In genomic region chr2:53452400-53452799, GRCh38 we compare ENCODE assay signal across 21 cellular contexts.
DNase-seq lines count a peak whose midpoint lies in the region; ATAC-seq and TF ChIP-seq lines count a peak whose summit lies in the region.
"Had no signal": no experiment of that assay in that cellular context is flagged by ENCODE, and none has a peak within 500 bp of the region (broad histone marks: within the 10 kb centered on the region; RNA-seq: fewer than 3 reads in every experiment).

No MANE protein-coding gene starts in this region.

- DNase-seq in mammary epithelial cell (no peak), breast epithelium (ENCODE audit: low spot score in 2 of 2) (no peak), SHP77 treated with DMSO at 0.1 percent for 48 hours (lab: John Stamatoyannopoulos, UW) (peak; percentile 39), nephron progenitor cell (no peak), HK-2 (ENCODE audit: unreplicated experiment) (no peak), Calu3 (no peak)
- DNase-seq: DMS53; MM.1S; NCI-H1048; NCI-H1417; NCI-H1694; NCI-H2029 treated with DMSO at 0.1 percent for 48 hours; NCI-H446; NCI-H524 treated with DMSO at 0.1 percent for 48 hours; NCI-H774; NK-92 treated with Interleukin-12 subunit alpha and Interleukin-12 subunit beta, amount 100 ng/mL, for 24 hours; PC-3; Right ventricle myocardium superior had no signal

- no peak for ATAC-seq in HG02981 (IDR thresholded peaks at IDR 0.05; ENCODE audit: unreplicated experiment)
- ATAC-seq: PC-3 had no signal

- no peak for TF ChIP-seq EP300 in Ishikawa (IDR thresholded peaks at IDR 0.05; ENCODE audit: borderline replicate concordance)

- intact Hi-C loops in mammary epithelial cell (cut with micrococcal nuclease) (no loop called here), breast epithelium (cut with DNase I; ENCODE audit: low total_unique reads) (no loop called here), Calu3 (cut with micrococcal nuclease; ENCODE audit: unreplicated experiment) (no loop called here)

- no peak overlapping the region for H3K27ac ChIP-seq in mammary epithelial cell (ENCODE audit: insufficient read depth, low read depth, low read length)
- H3K27ac ChIP-seq in breast epithelium = no peak overlapping the region
- H3K27ac ChIP-seq: KMS-11 had no signal

- H3K4me1 Mint-ChIP-seq in nephron progenitor cell = peaks cover 39% of the 10 kb centered on the region
- no peaks in the 10 kb centered on the region for H3K4me1 Mint-ChIP-seq in Calu3 (ENCODE audit: low read depth, unreplicated experiment)

- H3K4me1 ChIP-seq in mammary epithelial cell (ENCODE audit: insufficient read depth, low read length) = no peaks in the 10 kb centered on the region
- H3K4me1 ChIP-seq in breast epithelium = no peaks in the 10 kb centered on the region

- H3K36me3 Mint-ChIP-seq in nephron progenitor cell (ENCODE audit: low read depth) (no peaks in the 10 kb centered on the region), Calu3 (ENCODE audit: insufficient read depth, unreplicated experiment) (no peaks in the 10 kb centered on the region)

- TF ChIP-seq RAD21 in Ishikawa (IDR thresholded peaks at IDR 0.05; ENCODE audit: low read depth) = no peak

- H3K4me3 Mint-ChIP-seq in nephron progenitor cell (no peak overlapping the region), Calu3 (ENCODE audit: low read depth, unreplicated experiment) (no peak overlapping the region)

- WGBS in mammary epithelial cell (ENCODE audit: low coverage, missing lambda C conversion rate) = 100% methylated on average over 1 of the region's 1 CpG

- H3K4me2 ChIP-seq in mammary epithelial cell (ENCODE audit: insufficient read depth, low read depth, low read length) = no peak overlapping the region
- H3K4me2 ChIP-seq: KMS-11 had no signal

- H3K4me3 ChIP-seq in mammary epithelial cell (replicated peaks in 1 of 3; ENCODE audit: insufficient read depth in 1 of 3, low read depth in 2 of 3, low read length in 3 of 3) = no peak overlapping the region
- H3K4me3 ChIP-seq in breast epithelium = no peak overlapping the region

- no peaks in the 10 kb centered on the region for H3K9me3 ChIP-seq in mammary epithelial cell (replicated peaks; ENCODE audit: insufficient read depth, low read length)
- no peaks in the 10 kb centered on the region for H3K9me3 ChIP-seq in breast epithelium

- BruUV-seq in mammary epithelial cell (replicated peaks; lab: Mats Ljungman, UMichigan) = no TSS peak
- no TSS peak for BruUV-seq in Calu3 (replicated peaks; lab: Mats Ljungman, UMichigan)

- no peaks in the 10 kb centered on the region for H3K79me2 ChIP-seq in mammary epithelial cell (ENCODE audit: insufficient read depth, low read length)

- no peaks in the 10 kb centered on the region for H3K36me3 ChIP-seq in mammary epithelial cell (ENCODE audit: insufficient read depth, low read length)
- no peaks in the 10 kb centered on the region for H3K36me3 ChIP-seq in breast epithelium

- CTCF ChIA-PET in mammary epithelial cell (lab: Charles Lee; ENCODE audit: low non-redundant PET) = no interaction called here
- CTCF ChIA-PET in Calu3 (lab: Charles Lee) = no interaction called here

- H2AFZ ChIP-seq in mammary epithelial cell (ENCODE audit: low read depth, low read length) = peak overlapping the region; percentile 31

- TF ChIP-seq POLR2A in breast epithelium (IDR thresholded peaks at IDR 0.05) = no peak

- H3K9me3 Mint-ChIP-seq in nephron progenitor cell = peaks cover 3% of the 10 kb centered on the region
- H3K9me3 Mint-ChIP-seq in Calu3 (ENCODE audit: low read depth, unreplicated experiment) = peaks cover 2% of the 10 kb centered on the region

- no peaks in the 10 kb centered on the region for H4K20me1 ChIP-seq in mammary epithelial cell (ENCODE audit: insufficient read depth, low read length)

- dilution Hi-C loops in mammary epithelial cell (cut with HindIII; ENCODE audit: low sequenced_read_pairs) = no loop called here

- in situ Hi-C loops in mammary epithelial cell (cut with MboI; ENCODE audit: low sequenced_read_pairs in 2 of 2) = no loop called here

- H3K27me3 ChIP-seq in mammary epithelial cell (ENCODE audit: insufficient read depth, low read length) (no peaks in the 10 kb centered on the region), breast epithelium (no peaks in the 10 kb centered on the region)

- H3K27me3 Mint-ChIP-seq in nephron progenitor cell (ENCODE audit: low read depth, poor library complexity) (peaks cover 2% of the 10 kb centered on the region), Calu3 (ENCODE audit: unreplicated experiment) (no peaks in the 10 kb centered on the region)

- peak overlapping the region; percentile 88 for H3K27ac Mint-ChIP-seq in nephron progenitor cell
- no peak overlapping the region for H3K27ac Mint-ChIP-seq in Calu3 (ENCODE audit: unreplicated experiment)

- no peak for TF ChIP-seq CTCF in mammary epithelial cell (conservative IDR thresholded peaks at IDR 0.05 in 1 of 2, IDR thresholded peaks at IDR 0.05 in 1 of 2; ENCODE audit: extremely low read depth in 1 of 2, insufficient read depth in 1 of 2, low read depth in 1 of 2, low read length in 2 of 2)
- no peak for TF ChIP-seq CTCF in breast epithelium (IDR thresholded peaks at IDR 0.05)
- TF ChIP-seq CTCF in nephron progenitor cell (IDR thresholded peaks at IDR 0.05) = no peak
- TF ChIP-seq CTCF in Calu3 (IDR thresholded peaks at IDR 0.05; ENCODE audit: unreplicated experiment) = no peak

- no peak overlapping the region for H3K9ac ChIP-seq in mammary epithelial cell (ENCODE audit: insufficient read depth, low read length)
- H3K9ac ChIP-seq: KMS-11 had no signal

TF ChIP-seq in Ishikawa, 13 proteins besides CTCF, POLR2A, EP300 and RAD21:
- TF ChIP-seq TCF12 (IDR thresholded peaks at IDR 0.05; ENCODE audit: low read depth) = no peak
- TF ChIP-seq CEBPB (IDR thresholded peaks at IDR 0.05) = no peak
- TF ChIP-seq TAF1 (IDR thresholded peaks at IDR 0.05; ENCODE audit: low read depth) = no peak
- TF ChIP-seq CREB1 (IDR thresholded peaks at IDR 0.05; ENCODE audit: low read depth) = no peak
- no peak for TF ChIP-seq EGR1 (IDR thresholded peaks at IDR 0.05)
- peak; percentile 57; the same call in 1 of the 2 replicates for TF ChIP-seq YY1 (IDR thresholded peaks at IDR 0.05; ENCODE audit: low read depth)
- TF ChIP-seq TEAD4 (IDR thresholded peaks at IDR 0.05) = no peak
